13 cellular contexts compared by ENCODE assay signal in the genomic region with DNA sequence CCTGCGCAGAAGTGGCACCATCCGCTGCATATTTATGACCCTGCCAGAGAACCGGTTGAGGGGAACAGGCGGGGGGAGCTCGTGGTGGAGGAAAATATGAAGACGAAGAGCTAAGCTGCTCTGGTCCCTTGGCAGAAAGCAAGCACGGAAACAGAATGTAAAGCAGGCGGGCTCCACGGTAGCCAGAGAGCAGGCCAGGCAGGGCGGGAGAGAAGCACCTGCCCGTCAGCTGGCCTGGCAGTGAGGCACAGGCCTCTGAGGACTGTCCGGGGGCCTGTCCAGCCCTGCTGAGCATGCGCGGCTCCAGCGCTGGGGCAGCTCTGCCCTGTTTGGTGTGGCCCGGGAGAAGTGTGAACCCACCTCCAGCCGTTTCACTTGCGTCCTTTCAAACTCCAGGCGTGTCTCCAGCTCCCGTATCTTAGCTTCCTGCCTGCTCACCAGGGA. TPM values are rescaled to one million over a fixed set of nuclear protein-coding genes. Genes with fewer than 3 reads are reported as not detected.
A peak's percentile ranks its signal among the peaks of the same experiment; 100 is the strongest.
DNase-seq lines count a peak whose midpoint lies in the region; ATAC-seq and TF ChIP-seq lines count a peak whose summit lies in the region.
"Had no signal": no experiment of that assay in that cellular context is flagged by ENCODE, and none has a peak within 500 bp of the region (broad histone marks: within the 10 kb centered on the region; RNA-seq: fewer than 3 reads in every experiment).

No MANE protein-coding gene starts in this region.

- intact Hi-C loops in mucosa of descending colon (cut with DNase I, micrococcal nuclease) = no loop called here

- H3K9me3 ChIP-seq in mucosa of descending colon = no peaks in the 10 kb centered on the region

- H3K4me3 Mint-ChIP-seq in effector memory CD8-positive, alpha-beta T cell = no peak overlapping the region

- H3K27ac Mint-ChIP-seq in effector memory CD8-positive, alpha-beta T cell = peak overlapping the region; percentile 52 to 76

- peaks cover 73% of the 10 kb centered on the region for H3K36me3 Mint-ChIP-seq in effector memory CD8-positive, alpha-beta T cell (ENCODE audit: insufficient read depth)

- no peak overlapping the region for H3K4me3 ChIP-seq in mucosa of descending colon

- TF ChIP-seq CTCF in mucosa of descending colon (IDR thresholded peaks at IDR 0.05) = no peak
- TF ChIP-seq CTCF in GM13977 (IDR thresholded peaks at IDR 0.05; ENCODE audit: extremely low read depth, insufficient read depth, missing control alignments) = no peak

- DNase-seq in DMS153 (lab: John Stamatoyannopoulos, UW) (peak; percentile 74), NCI-H510A treated with DMSO at 0.1 percent for 48 hours (lab: John Stamatoyannopoulos, UW) (peak; percentile 73), nucleus accumbens (lab: John Stamatoyannopoulos, UW) (peak in 52 of 56 donors; percentile 11 to 89 (median 67)), mucosa of descending colon (no peak), iPS-NIHi11 (ENCODE audit: low spot score) (no peak), GM13977 (ENCODE audit: low spot score) (no peak)
- no peak for DNase-seq in effector memory CD8-positive, alpha-beta T cell
- DNase-seq: activated T-cell treated with anti-CD3 and anti-CD28 coated beads, Interleukin-2, amount 50 U/mL, for 1 hour; amniotic stem cell; PC-3; stimulated activated naive CD8-positive, alpha-beta T cell treated with anti-CD3 and anti-CD28 coated beads, Interleukin-15, Interleukin-2, amounts not matched to agents 100 U/mL and 50 U/mL, for 24 hours had no signal

- H3K36me3 ChIP-seq in mucosa of descending colon (ENCODE audit: low read depth) = peaks cover 8% of the 10 kb centered on the region

- in situ Hi-C loops in GM13977 (cut with MboI; ENCODE audit: low pct_unique_long_range_greater_than_20kb, low sequenced_read_pairs, unreplicated experiment) = no loop called here

- no peaks in the 10 kb centered on the region for H3K27me3 Mint-ChIP-seq in effector memory CD8-positive, alpha-beta T cell

- no peaks in the 10 kb centered on the region for H3K4me1 Mint-ChIP-seq in effector memory CD8-positive, alpha-beta T cell (ENCODE audit: low read depth in 2 of 2)

- ATAC-seq in effector memory CD8-positive, alpha-beta T cell (replicated peaks) = no peak
- ATAC-seq in mucosa of descending colon (no peak), GM18870 (IDR thresholded peaks at IDR 0.05; ENCODE audit: unreplicated experiment) (no peak)
- ATAC-seq: PC-3; sciatic nerve; stimulated activated naive CD8-positive, alpha-beta T cell treated with anti-CD3 and anti-CD28 coated beads, Interleukin-15, Interleukin-2, amounts not matched to agents 100 U/mL and 50 U/mL, for 24 hours had no signal

- no peaks in the 10 kb centered on the region for H3K4me1 ChIP-seq in mucosa of descending colon (ENCODE audit: low read depth)

- H3K9me3 Mint-ChIP-seq in effector memory CD8-positive, alpha-beta T cell = no peaks in the 10 kb centered on the region

RNA-seq across cellular contexts. Expression of gene PIPOX, which starts 46.7 kb away (rescaled TPM):
- 1 to 10 TPM in 2 of 3 donors, under 1 TPM in 1; 0.75 to 7.4 (median 1.3) TPM for total RNA-seq in mucosa of descending colon

Comparison
In these comparisons a context has a peak if more than half of its experiments do, and no peak if none do; other contexts are left out.
1. DNase-seq: peak in DMS153 (single experiment), NCI-H510A treated with DMSO at 0.1 percent for 48 hours (single experiment) and nucleus accumbens (52 of 56); none in effector memory CD8-positive, alpha-beta T cell (0 of 3), mucosa of descending colon (0 of 3), iPS-NIHi11 (single experiment) and GM13977 (single experiment).